ENCODE assay signal across 10 cellular contexts in genomic region chr7:45217358-45217757, GRCh38. TPM values are rescaled to one million over a fixed set of nuclear protein-coding genes. Genes with fewer than 3 reads are reported as not detected.
DNase-seq lines count a peak whose midpoint lies in the region; ATAC-seq, FAIRE-seq and TF ChIP-seq lines count a peak whose summit lies in the region.
"Had no signal": no experiment of that assay in that cellular context is flagged by ENCODE, and none has a peak within 500 bp of the region (broad histone marks: within the 10 kb centered on the region; RNA-seq: fewer than 3 reads in every experiment).

No MANE protein-coding gene starts in this region.

- peak; percentile 30 for TF ChIP-seq CTCF in Loucy (conservative IDR thresholded peaks at IDR 0.05; ENCODE audit: low read length)
- TF ChIP-seq CTCF in brain microvascular endothelial cell (IDR thresholded peaks at IDR 0.05; ENCODE audit: low read depth, low read length, missing control alignments), result peak; percentile 81

- H3K79me2 ChIP-seq in Loucy (ENCODE audit: insufficient read depth, low read length), result no peaks in the 10 kb centered on the region

- FAIRE-seq in RCC 7860 (lab: Jason Lieb, UNC), result no peak

- H3F3A ChIP-seq in Loucy (ENCODE audit: low read depth), result no peaks in the 10 kb centered on the region

- H3K27me3 ChIP-seq in Loucy (ENCODE audit: insufficient read depth, low read length, poor library complexity, severe bottlenecking) (no peaks in the 10 kb centered on the region), brain microvascular endothelial cell (replicated peaks) (no peaks in the 10 kb centered on the region)

- no peaks in the 10 kb centered on the region for H4K20me1 ChIP-seq in Loucy (ENCODE audit: insufficient read depth, low read length, poor library complexity, severe bottlenecking)

- peak; percentile 29 for DNase-seq in DMS114 treated with DMSO at 0.1 percent for 48 hours (lab: John Stamatoyannopoulos, UW; ENCODE audit: unreplicated experiment)
- DNase-seq in brain microvascular endothelial cell, result no peak
- peak; percentile 19 for DNase-seq in left lobe of liver (ENCODE audit: low spot score)
- no peak for DNase-seq in RCC 7860 (ENCODE audit: low spot score)
- DNase-seq in foreskin melanocyte, result no peak
- no peak for DNase-seq in activated CD4-positive, alpha-beta T cell treated with anti-CD3 and anti-CD28 coated beads, Interleukin-2, amount 50 U/mL, for 1 hour

- H2AFZ ChIP-seq in Loucy (ENCODE audit: low read length), result no peak overlapping the region

- H3K9me3 ChIP-seq in Loucy (ENCODE audit: insufficient read depth, low read depth, low read length), result no peaks in the 10 kb centered on the region

- no peaks in the 10 kb centered on the region for H3K4me1 ChIP-seq in Loucy (ENCODE audit: insufficient read depth, low read length, poor library complexity, severe bottlenecking)

- H3K4me2 ChIP-seq in Loucy (ENCODE audit: low read depth, low read length, poor library complexity, severe bottlenecking), result no peak overlapping the region

- no peaks in the 10 kb centered on the region for H3K36me3 ChIP-seq in Loucy (ENCODE audit: insufficient read depth, low read length)
- H3K36me3 ChIP-seq in brain microvascular endothelial cell (replicated peaks), result no peaks in the 10 kb centered on the region

- H3K9me2 ChIP-seq in Loucy (replicated peaks; ENCODE audit: low read depth, low read length), result no peaks in the 10 kb centered on the region

- peak; percentile 48 for ATAC-seq in left lobe of liver
- no peak for ATAC-seq in GM19467 (IDR thresholded peaks at IDR 0.05; ENCODE audit: unreplicated experiment)

- no peak overlapping the region for H3K27ac ChIP-seq in brain microvascular endothelial cell
- H3K27ac ChIP-seq: epithelial cell of prostate had no signal

- H3K4me3 ChIP-seq in Loucy (ENCODE audit: low read length, poor library complexity, severe bottlenecking) (no peak overlapping the region), brain microvascular endothelial cell (ENCODE audit: low read depth, low read length) (no peak overlapping the region)

- in situ Hi-C loops in brain microvascular endothelial cell (cut with HindIII; ENCODE audit: low pct_ligation_motif_present, low sequenced_read_pairs), result no loop called here

- H3K9ac ChIP-seq in Loucy (ENCODE audit: low read depth, low read length, poor library complexity, severe bottlenecking), result no peak overlapping the region

RNA-seq across cellular contexts. Expression of gene RAMP3, which starts 59.8 kb away (rescaled TPM):
- 5.8 TPM for total RNA-seq in left lobe of liver
- total RNA-seq: T-helper 2 cell treated with Interferon-gamma antibody and Interleukin-4, amounts not matched to agents 100 ng/mL and 5 ng/mL, for 36 hours had no signal

Comparison
In these comparisons a context has a peak if more than half of its experiments do, and no peak if none do; other contexts are left out.
1. DNase-seq: peak in DMS114 treated with DMSO at 0.1 percent for 48 hours (single experiment) and left lobe of liver (single experiment); none in brain microvascular endothelial cell (single experiment), RCC 7860 (single experiment), foreskin melanocyte (single experiment) and activated CD4-positive, alpha-beta T cell treated with anti-CD3 and anti-CD28 coated beads, Interleukin-2, amount 50 U/mL, for 1 hour (single experiment).